In genomic region chr2:29000481-29000880, GRCh38 we compare ENCODE assay signal across 8 cellular contexts. TPM values are rescaled to one million over a fixed set of nuclear protein-coding genes. Genes with fewer than 3 reads are reported as not detected.
DNase-seq lines count a peak whose midpoint lies in the region; ATAC-seq and TF ChIP-seq lines count a peak whose summit lies in the region.

No MANE protein-coding gene starts in this region.

- no peak overlapping the region for H3K4me3 ChIP-seq in prostate gland

- peaks cover 7 to 10% (median 9%) of the 10 kb centered on the region in 3 donors for H3K4me1 Mint-ChIP-seq in IgD-negative memory B cell
- H3K4me1 Mint-ChIP-seq in activated T-cell treated with anti-CD3 and anti-CD28 coated beads, Interleukin-2, amount 50 U/mL, for 4 hours (ENCODE audit: low read depth), result peaks cover 25% of the 10 kb centered on the region

- H3K4me3 Mint-ChIP-seq in IgD-negative memory B cell, result peak overlapping the region in 2 of 4 donors; percentile 44 to 63
- no peak overlapping the region for H3K4me3 Mint-ChIP-seq in activated T-cell treated with anti-CD3 and anti-CD28 coated beads, Interleukin-2, amount 50 U/mL, for 4 hours

- ATAC-seq in GM21447 (IDR thresholded peaks at IDR 0.05; ENCODE audit: unreplicated experiment), result peak; percentile 96
- peak; percentile 42 to 67 for ATAC-seq in activated T-cell treated with anti-CD3 and anti-CD28 coated beads, Interleukin-2, amount 50 U/mL, for 4 hours

- peak; percentile 75 for DNase-seq in GM10266 (ENCODE audit: extremely low spot score)
- DNase-seq in activated T-cell treated with anti-CD3 and anti-CD28 coated beads, Interleukin-2, amount 50 U/mL, for 4 hours, result no peak
- peak; percentile 91 for DNase-seq in posterior vena cava (ENCODE audit: low spot score)
- DNase-seq in G401 (ENCODE audit: low spot score), result no peak
- DNase-seq in prostate gland (ENCODE audit: low spot score), result no peak
- DNase-seq in NCI-H1930 (lab: John Stamatoyannopoulos, UW), result no peak

- H3K4me1 ChIP-seq in prostate gland (replicated peaks), result no peaks in the 10 kb centered on the region

- no peaks in the 10 kb centered on the region for H3K9me3 ChIP-seq in prostate gland

- TF ChIP-seq CTCF in GM10266 (IDR thresholded peaks at IDR 0.05; ENCODE audit: control insufficient read depth, insufficient read depth, low read depth, missing control alignments) (no peak), prostate gland (IDR thresholded peaks at IDR 0.05) (no peak)

- H3K27me3 Mint-ChIP-seq in IgD-negative memory B cell, result peaks cover 1% of the 10 kb centered on the region
- H3K27me3 Mint-ChIP-seq in activated T-cell treated with anti-CD3 and anti-CD28 coated beads, Interleukin-2, amount 50 U/mL, for 4 hours (ENCODE audit: low read depth), result no peaks in the 10 kb centered on the region

- peaks cover 0 to 3% (median 0%) of the 10 kb centered on the region in 3 donors for H3K9me3 Mint-ChIP-seq in IgD-negative memory B cell
- H3K9me3 Mint-ChIP-seq in activated T-cell treated with anti-CD3 and anti-CD28 coated beads, Interleukin-2, amount 50 U/mL, for 4 hours, result no peaks in the 10 kb centered on the region

- no peak for TF ChIP-seq POLR2A in prostate gland (IDR thresholded peaks at IDR 0.05)

- intact Hi-C loops in posterior vena cava (cut with DNase I), result no loop called here
- intact Hi-C loops in prostate gland (cut with DNase I), result no loop called here

- no peaks in the 10 kb centered on the region for H3K27me3 ChIP-seq in prostate gland (replicated peaks; ENCODE audit: insufficient read depth)

- peak overlapping the region; percentile 2 to 98 (median 89) for H3K27ac Mint-ChIP-seq in IgD-negative memory B cell

- WGBS in prostate gland, result 55% methylated on average over 7 of the region's 7 CpGs

- no peaks in the 10 kb centered on the region for H3K36me3 Mint-ChIP-seq in IgD-negative memory B cell
- no peaks in the 10 kb centered on the region for H3K36me3 Mint-ChIP-seq in activated T-cell treated with anti-CD3 and anti-CD28 coated beads, Interleukin-2, amount 50 U/mL, for 4 hours (ENCODE audit: insufficient read depth)

- H3K36me3 ChIP-seq in prostate gland, result no peaks in the 10 kb centered on the region

- in situ Hi-C loops in G401 (cut with HindIII; ENCODE audit: low sequenced_read_pairs), result no loop called here

- no peak overlapping the region for H3K27ac ChIP-seq in prostate gland

RNA-seq across cellular contexts. Expression of gene TOGARAM2, which starts 19.4 kb away (rescaled TPM):
- 0.28 TPM for polyA plus RNA-seq in IgD-negative memory B cell
- 1 to 10 TPM; 2.3 to 7.6 (median 5.1) TPM for total RNA-seq in activated T-cell treated with anti-CD3 and anti-CD28 coated beads, Interleukin-2, amount 50 U/mL, for 4 hours
- total RNA-seq in posterior vena cava (under 1 TPM; 0.52 to 0.60 TPM), prostate gland (under 1 TPM; 0.36 to 0.62 TPM)
- 2.7 and 3.2 TPM in 2 replicates for total RNA-seq in G401 (2014; rRNA removed; shearing (Covaris generic))

Comparison
In these comparisons a context has a peak if more than half of its experiments do, and no peak if none do; other contexts are left out.
1. DNase-seq: peak in GM10266 (single experiment) and posterior vena cava (single experiment); none in activated T-cell treated with anti-CD3 and anti-CD28 coated beads, Interleukin-2, amount 50 U/mL, for 4 hours (single experiment), G401 (single experiment), prostate gland (single experiment) and NCI-H1930 (0 of 2).